In genomic region chr16:11034005-11034404, GRCh38 we compare ENCODE assay signal across 10 cellular contexts.
DNase-seq lines count a peak whose midpoint lies in the region; ATAC-seq and TF ChIP-seq lines count a peak whose summit lies in the region.
"Had no signal": no experiment of that assay in that cellular context is flagged by ENCODE, and none has a peak within 500 bp of the region (broad histone marks: within the 10 kb centered on the region; RNA-seq: fewer than 3 reads in every experiment).

No MANE protein-coding gene starts in this region.

- H3K27me3 Mint-ChIP-seq in HFFc6 (ENCODE audit: insufficient read depth) = no peaks in the 10 kb centered on the region; the same call in 1 of the 2 replicates
- H3K27me3 Mint-ChIP-seq: memory B cell had no signal

- peaks cover 10% of the 10 kb centered on the region for H3K9me3 Mint-ChIP-seq in HFFc6

- H3K4me3 ChIP-seq in astrocyte of the cerebellum (ENCODE audit: low read depth, low read length) (no peak overlapping the region), stomach (no peak overlapping the region), testis (no peak overlapping the region)

- H3K27ac ChIP-seq in stomach = peak overlapping the region; percentile 19 to 82 (median 75)
- H3K27ac ChIP-seq in testis = peak overlapping the region in 1 of 2 donors; percentile 48

- peaks cover 58% of the 10 kb centered on the region for H3K36me3 Mint-ChIP-seq in HFFc6 (ENCODE audit: low read depth)

- no peak overlapping the region for H3K4me3 Mint-ChIP-seq in HFFc6
- H3K4me3 Mint-ChIP-seq: memory B cell had no signal

- peak overlapping the region; percentile 48; the same call in 1 of the 2 replicates for H3K27ac Mint-ChIP-seq in HFFc6
- H3K27ac Mint-ChIP-seq: memory B cell had no signal

- ATAC-seq in left ventricle myocardium superior = peak; percentile 42
- ATAC-seq in HG02884 (IDR thresholded peaks at IDR 0.05; ENCODE audit: unreplicated experiment) = no peak
- no peak for ATAC-seq in HG03571 (IDR thresholded peaks at IDR 0.05; ENCODE audit: unreplicated experiment)

- peaks cover 5 to 43% (median 19%) of the 10 kb centered on the region in 4 donors for H3K4me1 ChIP-seq in stomach
- H3K4me1 ChIP-seq in testis = peaks cover 27% of the 10 kb centered on the region

- H3K4me1 Mint-ChIP-seq in HFFc6 (ENCODE audit: low read depth) = peaks cover 59% of the 10 kb centered on the region

- no peaks in the 10 kb centered on the region for H3K27me3 ChIP-seq in stomach
- no peaks in the 10 kb centered on the region for H3K27me3 ChIP-seq in testis

- DNase-seq in HFFc6 = peak; percentile 17
- peak; percentile 53 for DNase-seq in astrocyte of the cerebellum (ENCODE audit: low read depth)
- DNase-seq in left ventricle myocardium superior = no peak
- no peak for DNase-seq in stomach
- no peak for DNase-seq in testis
- DNase-seq: activated naive CD4-positive, alpha-beta T cell treated with anti-CD3 and anti-CD28 coated beads, Interleukin-2, amount 50 U/mL, for 16 hours; SHP77 had no signal

- no peaks in the 10 kb centered on the region for H3K9me3 ChIP-seq in stomach
- H3K9me3 ChIP-seq in testis = no peaks in the 10 kb centered on the region

- TF ChIP-seq EP300 in stomach (IDR thresholded peaks at IDR 0.05) = no peak

- in situ Hi-C loops in astrocyte of the cerebellum (cut with HindIII; ENCODE audit: low sequenced_read_pairs) = no loop called here

- H3K36me3 ChIP-seq in stomach (peaks cover 10 to 67% (median 55%) of the 10 kb centered on the region in 4 donors), testis (ENCODE audit: low read depth, missing control alignments) (no peaks in the 10 kb centered on the region)

- intact Hi-C loops in left ventricle myocardium superior (cut with micrococcal nuclease) = no loop called here
- intact Hi-C loops in stomach (cut with DNase I; ENCODE audit: low total_unique reads) = no loop called here
- intact Hi-C loops in testis (cut with DNase I; ENCODE audit: low total_unique reads) = no loop called here

- no peak for TF ChIP-seq POLR2A in stomach (IDR thresholded peaks at IDR 0.05)
- TF ChIP-seq POLR2A in testis (IDR thresholded peaks at IDR 0.05) = no peak

- no peak for TF ChIP-seq CTCF in HFFc6 (IDR thresholded peaks at IDR 0.05)
- no peak for TF ChIP-seq CTCF in astrocyte of the cerebellum (IDR thresholded peaks at IDR 0.05; ENCODE audit: low read depth, low read length, missing control alignments)
- no peak for TF ChIP-seq CTCF in stomach (IDR thresholded peaks at IDR 0.05)
- TF ChIP-seq CTCF in testis (IDR thresholded peaks at IDR 0.05) = no peak

- 63 to 75% (median 68%) methylated on average over 7 of the region's 7 CpGs for WGBS in stomach, 5 donors
- WGBS in testis, 2 donors = 76 to 79% methylated on average over 7 of the region's 7 CpGs

Comparison
In these comparisons a context has a peak if more than half of its experiments do, and no peak if none do; other contexts are left out.
1. DNase-seq: peak in HFFc6 (single experiment) and astrocyte of the cerebellum (single experiment); none in left ventricle myocardium superior (single experiment), stomach (single experiment) and testis (single experiment).